In the genomic region with DNA sequence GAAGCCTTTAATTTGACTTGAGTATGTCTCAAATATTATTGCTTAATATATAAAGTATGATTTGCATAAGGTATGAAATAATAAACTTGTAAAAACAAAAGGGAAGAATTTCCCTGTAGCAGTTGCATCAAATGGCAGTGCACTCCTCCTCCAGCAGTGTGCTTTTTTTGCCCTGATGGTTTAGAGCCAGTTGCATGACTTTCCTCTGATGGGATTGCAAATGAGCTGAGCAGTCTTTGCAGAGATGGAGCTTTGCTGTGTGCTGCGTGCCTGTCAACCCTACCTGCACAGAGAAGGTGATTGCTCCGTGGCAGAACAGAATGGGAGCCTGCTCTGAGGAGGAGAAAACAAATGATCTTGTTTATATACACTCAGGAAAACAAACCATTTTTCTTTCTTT, we compare ENCODE assay signal across 16 cellular contexts. TPM values are rescaled to one million over a fixed set of nuclear protein-coding genes. Genes with fewer than 3 reads are reported as not detected.
"Had no signal": no experiment of that assay in that cellular context is flagged by ENCODE, and none has a peak within 500 bp of the region (broad histone marks: within the 10 kb centered on the region; RNA-seq: fewer than 3 reads in every experiment).

No MANE protein-coding gene starts in this region.

- ATAC-seq: activated CD4-positive, alpha-beta T cell treated with anti-CD3 and anti-CD28 coated beads for 36 hours; activated CD8-positive, alpha-beta T cell treated with anti-CD3 and anti-CD28 coated beads, Interleukin-2, amount 10 ng/mL, durations not matched to agents 7 days and 5 days; gastroesophageal sphincter had no signal

- H3K27me3 ChIP-seq: ascending aorta, esophagus squamous epithelium, gastroesophageal sphincter, right atrium auricular region, tibial nerve, vagina had no signal

- H3K4me3 Mint-ChIP-seq: activated CD4-positive, alpha-beta T cell treated with anti-CD3 and anti-CD28 coated beads for 36 hours; activated CD8-positive, alpha-beta T cell treated with anti-CD3 and anti-CD28 coated beads, Interleukin-2, amount 10 ng/mL, durations not matched to agents 7 days and 5 days; activated naive CD8-positive, alpha-beta T cell treated with anti-CD3 and anti-CD28 coated beads, Interleukin-2, amount 10 ng/mL, durations not matched to agents 7 days and 5 days had no signal

- H3K9me3 Mint-ChIP-seq: activated naive CD8-positive, alpha-beta T cell treated with anti-CD3 and anti-CD28 coated beads, Interleukin-2, amount 10 ng/mL, durations not matched to agents 7 days and 5 days had no signal

- H2AFZ ChIP-seq: parathyroid adenoma had no signal

- H3K79me2 ChIP-seq: parathyroid adenoma had no signal

- H3K27ac Mint-ChIP-seq: activated CD4-positive, alpha-beta T cell treated with anti-CD3 and anti-CD28 coated beads for 36 hours; activated CD8-positive, alpha-beta T cell treated with anti-CD3 and anti-CD28 coated beads, Interleukin-2, amount 10 ng/mL, durations not matched to agents 7 days and 5 days; activated naive CD8-positive, alpha-beta T cell treated with anti-CD3 and anti-CD28 coated beads, Interleukin-2, amount 10 ng/mL, durations not matched to agents 7 days and 5 days had no signal

- H3K9me3 ChIP-seq: ascending aorta, esophagus squamous epithelium, gastroesophageal sphincter, right atrium auricular region, tibial nerve, vagina had no signal

- H3K9ac ChIP-seq: parathyroid adenoma had no signal

- FAIRE-seq: bronchial epithelial cell had no signal

- H3K4me1 ChIP-seq: ascending aorta, tibial nerve had no signal

- DNase-seq: activated CD4-positive, alpha-beta T cell treated with anti-CD3 and anti-CD28 coated beads for 36 hours; activated CD8-positive, alpha-beta memory T cell treated with anti-CD3 and anti-CD28 coated beads, Interleukin-2, amount 50 U/mL, for 48 hours; activated CD8-positive, alpha-beta T cell treated with anti-CD3 and anti-CD28 coated beads, Interleukin-2, amount 10 ng/mL, durations not matched to agents 7 days and 5 days; activated naive CD8-positive, alpha-beta T cell treated with anti-CD3 and anti-CD28 coated beads, Interleukin-2, amount 10 ng/mL, durations not matched to agents 7 days and 5 days; esophagus squamous epithelium; hippocampal formation; midbrain; T1000 had no signal

- H3K27me3 Mint-ChIP-seq: activated CD4-positive, alpha-beta T cell treated with anti-CD3 and anti-CD28 coated beads for 36 hours; activated naive CD8-positive, alpha-beta T cell treated with anti-CD3 and anti-CD28 coated beads, Interleukin-2, amount 10 ng/mL, durations not matched to agents 7 days and 5 days had no signal

- H3K36me3 ChIP-seq: ascending aorta, right atrium auricular region, vagina had no signal

- H3K4me1 Mint-ChIP-seq: activated CD4-positive, alpha-beta T cell treated with anti-CD3 and anti-CD28 coated beads for 36 hours; activated naive CD8-positive, alpha-beta T cell treated with anti-CD3 and anti-CD28 coated beads, Interleukin-2, amount 10 ng/mL, durations not matched to agents 7 days and 5 days had no signal

- H3K4me3 ChIP-seq: ascending aorta, esophagus squamous epithelium, gastroesophageal sphincter, right atrium auricular region, skin epidermis, tibial nerve, vagina had no signal

- H3K27ac ChIP-seq: ascending aorta, esophagus squamous epithelium, gastroesophageal sphincter, right atrium auricular region, skin epidermis, tibial nerve, vagina had no signal

RNA-seq across cellular contexts. Expression of gene CATSPER3, which starts 22.7 kb away (rescaled TPM):
- total RNA-seq: ascending aorta, vagina had no signal
